Comparison of ENCODE assay signal across 7 cellular contexts in the genomic region with DNA sequence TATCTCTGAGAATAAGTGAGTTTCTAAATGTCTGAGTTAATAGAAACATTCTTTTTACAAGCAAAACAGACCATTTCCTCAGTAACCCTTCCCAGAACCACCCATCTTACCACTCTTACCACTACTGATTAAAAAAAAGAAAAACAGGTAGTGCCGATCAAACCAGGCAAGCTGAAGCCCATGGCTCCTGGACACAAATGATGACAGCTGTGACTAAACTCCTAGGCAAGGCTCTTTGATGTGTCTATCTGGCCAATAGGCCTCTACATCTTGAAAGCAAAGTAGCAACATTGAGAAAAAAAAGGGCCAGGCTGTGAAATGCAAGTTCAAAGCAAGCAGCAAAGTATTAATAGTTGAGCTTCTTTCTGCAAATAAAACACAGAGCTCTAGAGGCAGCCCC.
DNase-seq lines count a peak whose midpoint lies in the region; ATAC-seq lines count a peak whose summit lies in the region.
"Not testable (repeated sequence)": the region's sequence is repeated elsewhere in the genome, so short reads cannot be mapped to it uniquely, and the experiment has no call there.

No MANE protein-coding gene starts in this region.

- not testable (repeated sequence) for H3K27ac Mint-ChIP-seq in activated naive CD8-positive, alpha-beta T cell treated with anti-CD3 and anti-CD28 coated beads, Interleukin-2, amount 50 U/mL, for 24 hours

- H3K4me3 Mint-ChIP-seq in activated naive CD8-positive, alpha-beta T cell treated with anti-CD3 and anti-CD28 coated beads, Interleukin-2, amount 50 U/mL, for 24 hours, result not testable (repeated sequence)

- ATAC-seq in GM18520 (IDR thresholded peaks at IDR 0.05; ENCODE audit: unreplicated experiment), result peak; percentile 30
- ATAC-seq in GM19452 (IDR thresholded peaks at IDR 0.05; ENCODE audit: unreplicated experiment), result peak; percentile 32
- peak; percentile 36 for ATAC-seq in GM21529 (IDR thresholded peaks at IDR 0.05; ENCODE audit: unreplicated experiment)
- ATAC-seq in HG02759 (IDR thresholded peaks at IDR 0.05; ENCODE audit: unreplicated experiment), result peak; percentile 26
- ATAC-seq in HG03103 (IDR thresholded peaks at IDR 0.05; ENCODE audit: low read depth, unreplicated experiment), result peak; percentile 45
- peak; percentile 35 for ATAC-seq in HG03571 (IDR thresholded peaks at IDR 0.05; ENCODE audit: unreplicated experiment)
- peak; percentile 21 for ATAC-seq in activated naive CD8-positive, alpha-beta T cell treated with anti-CD3 and anti-CD28 coated beads, Interleukin-2, amount 50 U/mL, for 24 hours

- not testable (repeated sequence) for H3K9me3 Mint-ChIP-seq in activated naive CD8-positive, alpha-beta T cell treated with anti-CD3 and anti-CD28 coated beads, Interleukin-2, amount 50 U/mL, for 24 hours

- not testable (repeated sequence) for H3K27me3 Mint-ChIP-seq in activated naive CD8-positive, alpha-beta T cell treated with anti-CD3 and anti-CD28 coated beads, Interleukin-2, amount 50 U/mL, for 24 hours

- DNase-seq in activated naive CD8-positive, alpha-beta T cell treated with anti-CD3 and anti-CD28 coated beads, Interleukin-2, amount 50 U/mL, for 24 hours, result not testable (repeated sequence)

- not testable (repeated sequence) for H3K36me3 Mint-ChIP-seq in activated naive CD8-positive, alpha-beta T cell treated with anti-CD3 and anti-CD28 coated beads, Interleukin-2, amount 50 U/mL, for 24 hours (ENCODE audit: low read depth)

- not testable (repeated sequence) for H3K4me1 Mint-ChIP-seq in activated naive CD8-positive, alpha-beta T cell treated with anti-CD3 and anti-CD28 coated beads, Interleukin-2, amount 50 U/mL, for 24 hours
